18 cellular contexts compared by ENCODE assay signal in genomic region chr19:47390533-47391488, GRCh38. TPM values are rescaled to one million over a fixed set of nuclear protein-coding genes. Genes with fewer than 3 reads are reported as not detected.
DNase-seq lines count a peak whose midpoint lies in the region; ATAC-seq, FAIRE-seq and TF ChIP-seq lines count a peak whose summit lies in the region.
"Had no signal": no experiment of that assay in that cellular context is flagged by ENCODE, and none has a peak within 500 bp of the region (broad histone marks: within the 10 kb centered on the region; RNA-seq: fewer than 3 reads in every experiment).

No MANE protein-coding gene starts in this region.

- no peak overlapping the region for H3K56ac ChIP-seq in H1 (replicated peaks; ENCODE audit: insufficient read length, low read depth, low read length)

- no peak for TF ChIP-seq EP300 in H1 (IDR thresholded peaks at IDR 0.05; ENCODE audit: borderline replicate concordance in 1 of 2, low read depth in 2 of 2, low read length in 2 of 2)

- in situ Hi-C loops in HAP-1 (cut with MboI; ENCODE audit: low sequenced_read_pairs) = loop anchor here (10.0 kb wide), 1 partner anchor 96 kb away; no protein-coding TSS in a partner anchor

- no peaks in the 10 kb centered on the region for H4K20me1 ChIP-seq in H1 (replicated peaks in 1 of 2; ENCODE audit: control insufficient read depth in 1 of 2, insufficient read depth in 2 of 2, low read length in 2 of 2)

- no peaks in the 10 kb centered on the region for H3K23me2 ChIP-seq in H1 (ENCODE audit: low read depth, low read length)

- DNase-seq in NCI-H82 (lab: John Stamatoyannopoulos, UW) = peak; percentile 30
- DNase-seq in NCI-H82 treated with DMSO at 0.1 percent for 48 hours (lab: John Stamatoyannopoulos, UW; ENCODE audit: unreplicated experiment) = no peak
- DNase-seq in NCI-H2171 (lab: John Stamatoyannopoulos, UW) = peak; percentile 33
- no peak for DNase-seq in H1 (ENCODE audit: low read depth in 1 of 2, low spot score in 2 of 2)
- no peak for DNase-seq in spleen
- no peak for DNase-seq in HK-2 (ENCODE audit: unreplicated experiment)
- no peak for DNase-seq in lower lobe of right lung
- no peak for DNase-seq in HAP-1 (ENCODE audit: low spot score in 2 of 2)

- no peak for TF ChIP-seq RAD21 in H1 (IDR thresholded peaks at IDR 0.05 in 1 of 2, conservative IDR thresholded peaks at IDR 0.05 in 1 of 2; ENCODE audit: low read depth in 2 of 2, low read length in 2 of 2)

- CTCF ChIA-PET in H1 (lab: Charles Lee; ENCODE audit: partially characterized antibody) = interaction anchor here (0.8 to 4.1 kb wide), 41 partner anchors 10 to 375 kb away, joined by 3 to 50 read pairs (median 5); partner anchors contain the start of gene DHX34

- H3K79me1 ChIP-seq in H1 (ENCODE audit: low read depth, low read length) = no peaks in the 10 kb centered on the region

- no peak overlapping the region for H3K4me2 ChIP-seq in H1 (ENCODE audit: insufficient read depth in 1 of 2, low read depth in 2 of 2, low read length in 2 of 2)

- TF ChIP-seq POLR2A in H1 (IDR thresholded peaks at IDR 0.05; ENCODE audit: control extremely low read depth in 1 of 2, low read depth in 2 of 2, low read length in 2 of 2) (0 out of 3 replicates have a peak, but pooled peaks of 1 of the 2 experiments have one; percentile 20), spleen (IDR thresholded peaks at IDR 0.05) (no peak)

- peak overlapping the region; percentile 79; the same call in 1 of the 2 replicates for H2BK5ac ChIP-seq in H1 (ENCODE audit: low read depth, low read length)

- peak overlapping the region; percentile 97; the same call in 1 of the 2 replicates for H2BK20ac ChIP-seq in H1 (ENCODE audit: low read length)

- H2BK12ac ChIP-seq in H1 (ENCODE audit: low read depth, low read length) = peak overlapping the region; percentile 91; the same call in 1 of the 2 replicates

- peaks cover 0 to 7% of the 10 kb centered on the region in 2 experiments; a peak in 2 of 4 replicates for H3K9me3 ChIP-seq in H1 (ENCODE audit: insufficient read depth in 2 of 2, low read depth in 1 of 2, low read length in 1 of 2)
- H3K9me3 ChIP-seq in spleen = no peaks in the 10 kb centered on the region
- no peaks in the 10 kb centered on the region for H3K9me3 ChIP-seq in lower lobe of right lung
- H3K9me3 ChIP-seq in HAP-1 = no peaks in the 10 kb centered on the region
- H3K9me3 ChIP-seq: mucosa of descending colon, sigmoid colon had no signal

- peak overlapping the region; percentile 38 for H2BK120ac ChIP-seq in H1 (replicated peaks; ENCODE audit: low read depth, low read length)

- H3K27ac ChIP-seq in H1 (ENCODE audit: low read depth, low read length) (no peak overlapping the region; the same call in 1 of the 2 replicates), spleen (peak overlapping the region in 7 of 8 donors; percentile 33 to 95 (median 89)), lower lobe of right lung (no peak overlapping the region)
- H3K27ac ChIP-seq: foreskin keratinocyte, sigmoid colon had no signal

- H3K27me3 ChIP-seq in H1 (replicated peaks in 1 of 4; ENCODE audit: control insufficient read depth in 3 of 4, extremely low read depth in 1 of 4, insufficient read depth in 3 of 4, low read length in 3 of 4) (no peaks in the 10 kb centered on the region; a peak in 1 of 7 replicates), spleen (replicated peaks in 1 of 7) (peaks cover 0 to 5% (median 0%) of the 10 kb centered on the region in 7 donors), lower lobe of right lung (ENCODE audit: low read depth) (peaks cover 7% of the 10 kb centered on the region), HAP-1 (ENCODE audit: low read depth) (no peaks in the 10 kb centered on the region)
- H3K27me3 ChIP-seq: foreskin keratinocyte had no signal

- H4K5ac ChIP-seq in H1 (ENCODE audit: insufficient read length, low read depth, low read length) = no peak overlapping the region

- no peak overlapping the region for H3K23ac ChIP-seq in H1 (ENCODE audit: insufficient read length)

- H3K9ac ChIP-seq in H1 (replicated peaks in 1 of 4; ENCODE audit: extremely low read depth in 1 of 4, low read depth in 3 of 4, low read length in 3 of 4) = no peak overlapping the region

- no peak for FAIRE-seq in H1 (lab: Jason Lieb, UNC)
- FAIRE-seq: colon, urothelium cell line had no signal

- WGBS in H1 (ENCODE audit: extremely low coverage in 1 of 2, insufficient coverage in 1 of 2, insufficient read length in 1 of 2, insufficient replicate concordance in 2 of 2, low coverage in 1 of 2, low lambda C conversion rate in 2 of 2, missing lambda C conversion rate in 1 of 2), 2 experiments = 85% methylated on average over 20 of the region's 20 CpGs; no CpG with 5 or more reads in 1 of the 2 experiments
- 75 to 83% (median 81%) methylated on average over 20 of the region's 20 CpGs for WGBS in spleen, 5 donors

- no peak overlapping the region; the same call in 1 of the 2 replicates for H3K18ac ChIP-seq in H1 (ENCODE audit: extremely low read depth, low read length)

- no peak overlapping the region for H3K4me3 ChIP-seq in H1 (ENCODE audit: extremely low read depth in 1 of 4, insufficient read depth in 2 of 4, low read depth in 3 of 4, low read length in 4 of 4)
- H3K4me3 ChIP-seq in spleen = peak overlapping the region in 1 of 8 donors; percentile 57
- H3K4me3 ChIP-seq in lower lobe of right lung = no peak overlapping the region
- H3K4me3 ChIP-seq in HAP-1 = no peak overlapping the region
- H3K4me3 ChIP-seq: mucosa of descending colon, sigmoid colon had no signal

- intact Hi-C loops in spleen (cut with DNase I; ENCODE audit: low total_unique reads) = loop anchor here (5.0 kb wide), 1 partner anchor 94 kb away; no protein-coding TSS in a partner anchor
- intact Hi-C loops in lower lobe of right lung (cut with DNase I) = no loop called here

- H3K36me3 ChIP-seq in H1 (ENCODE audit: control insufficient read depth in 2 of 4, insufficient read depth in 4 of 4, low read length in 3 of 4) (no peaks in the 10 kb centered on the region), spleen (no peaks in the 10 kb centered on the region), lower lobe of right lung (no peaks in the 10 kb centered on the region), HAP-1 (replicated peaks) (no peaks in the 10 kb centered on the region)
- H3K36me3 ChIP-seq: sigmoid colon had no signal

- H3K79me2 ChIP-seq in H1 (ENCODE audit: control insufficient read depth in 1 of 2, insufficient read depth in 2 of 2, low read length in 2 of 2) = no peaks in the 10 kb centered on the region

- no peak for ATAC-seq in lower lobe of right lung

- H2AFZ ChIP-seq in H1 (ENCODE audit: low read length) = no peak overlapping the region

- peak overlapping the region; percentile 90 for H2AK5ac ChIP-seq in H1 (ENCODE audit: low read depth, low read length)

- H4K8ac ChIP-seq in H1 (ENCODE audit: extremely low read depth, insufficient read depth, low read length) = no peak overlapping the region

- H3K4me1 ChIP-seq in H1 (replicated peaks in 1 of 4; ENCODE audit: control insufficient read depth in 3 of 4, insufficient read depth in 4 of 4, low read length in 3 of 4) (peaks cover 0 to 3% (median 0%) of the 10 kb centered on the region in 4 experiments; a peak in 4 of 7 replicates), spleen (peaks cover 0 to 45% (median 9%) of the 10 kb centered on the region in 6 donors), lower lobe of right lung (no peaks in the 10 kb centered on the region), HAP-1 (no peaks in the 10 kb centered on the region)
- H3K4me1 ChIP-seq: foreskin keratinocyte had no signal

- POLR2A ChIA-PET in H1 (lab: Charles Lee; ENCODE audit: partially characterized antibody) = interaction anchor here (0.5 to 1.8 kb wide), 17 partner anchors 9 to 220 kb away, joined by 3 to 6 read pairs (median 4); partner anchors contain the start of gene INAFM1

- no peak overlapping the region for H3K14ac ChIP-seq in H1 (ENCODE audit: insufficient read length)

- peak overlapping the region; percentile 48; the same call in 1 of the 2 replicates for H2BK15ac ChIP-seq in H1 (ENCODE audit: low read length)

- H3K4ac ChIP-seq in H1 (replicated peaks; ENCODE audit: insufficient read length, low read depth, low read length) = no peak overlapping the region

- no peak for TF ChIP-seq CTCF in H1 (IDR thresholded peaks at IDR 0.05; ENCODE audit: control extremely low read depth in 1 of 3, insufficient read depth in 1 of 3, low read depth in 1 of 3, low read length in 3 of 3)
- TF ChIP-seq CTCF in spleen (IDR thresholded peaks at IDR 0.05 in 8 of 11, conservative IDR thresholded peaks at IDR 0.05 in 3 of 11) = no peak
- no peak for TF ChIP-seq CTCF in lower lobe of right lung (IDR thresholded peaks at IDR 0.05)

- peak overlapping the region; percentile 93 for H4K91ac ChIP-seq in H1 (replicated peaks; ENCODE audit: insufficient read length, low read length)

RNA-seq across cellular contexts. Expression of gene MEIS3, which starts 28.5 kb away (rescaled TPM):
- 27.4 and 28.2 TPM in 2 replicates for total RNA-seq in H1 (2021; fragmentation: NEBNext Ultra II Directional; extraction: Animal tissue kit (Norgen Biotek cat#: 25700))
- polyA plus RNA-seq in H1 (2011; rRNA removed) = 24.5 and 34.0 TPM in 2 replicates
- polyA plus RNA-seq in H1 (2011; cell fraction: cytosol; rRNA removed) = 25.2 TPM
- polyA plus RNA-seq in H1 (2011; cell fraction: nucleus; rRNA removed) = 40.6 TPM
- 21.5 to 39.7 TPM (median 35.7 TPM) in 4 replicates for polyA plus RNA-seq in H1 (2012, experiment 1 of 2)
- 30.6 TPM for polyA plus RNA-seq in H1 (2012, experiment 2 of 2)
- 36.7 TPM for polyA plus RNA-seq in H1 (2013, experiment 1 of 2)
- polyA plus RNA-seq in H1 (2013, experiment 2 of 2) = 36.5 TPM
- polyA minus RNA-seq in H1 (2011; rRNA and poly(A)+ RNA removed) = 11.1 TPM in 2 replicates
- 12.3 TPM for polyA minus RNA-seq in H1 (2011; cell fraction: cytosol; rRNA and poly(A)+ RNA removed)
- polyA minus RNA-seq in H1 (2011; cell fraction: nucleus; rRNA and poly(A)+ RNA removed) = 11.0 TPM
- 10 to 100 TPM in 1 of 7 donors, 1 to 10 TPM in 6; 4.3 to 10.4 (median 8.1) TPM for total RNA-seq in spleen
- polyA plus RNA-seq in spleen = 1 to 10 TPM; 5.0 to 6.7 (median 6.2) TPM
- 5.3 TPM for total RNA-seq in lower lobe of right lung
- total RNA-seq: activated CD4-positive, alpha-beta T cell treated with anti-CD3 and anti-CD28 coated beads, Interleukin-2, amount 10 ng/mL, durations not matched to agents 7 days and 5 days; activated naive CD4-positive, alpha-beta T cell treated with anti-CD3 and anti-CD28 coated beads for 36 hours; CD4-positive, CD25-positive, alpha-beta regulatory T cell had no signal
- polyA plus RNA-seq: endothelial cell of umbilical vein had no signal

RNA-seq across cellular contexts. Expression of gene DHX34, which starts 41.7 kb away (rescaled TPM):
- total RNA-seq in H1 (2021; fragmentation: NEBNext Ultra II Directional; extraction: Animal tissue kit (Norgen Biotek cat#: 25700)) = 24.1 and 24.3 TPM in 2 replicates
- polyA plus RNA-seq in H1 (2011; rRNA removed) (17.5 and 27.2 TPM in 2 replicates), spleen (10 to 100 TPM in 2 of 3 donors, 1 to 10 TPM in 1; 8.4 to 18.5 (median 13.1) TPM)
- polyA plus RNA-seq in H1 (2011; cell fraction: cytosol; rRNA removed) = 20.5 TPM
- polyA plus RNA-seq in H1 (2011; cell fraction: nucleus; rRNA removed) = 78.3 TPM
- 16.6 to 25.5 TPM (median 22.8 TPM) in 4 replicates for polyA plus RNA-seq in H1 (2012, experiment 1 of 2)
- 14.0 TPM for polyA plus RNA-seq in H1 (2012, experiment 2 of 2)
- 15.8 TPM for polyA plus RNA-seq in H1 (2013, experiment 1 of 2)
- 15.5 TPM for polyA plus RNA-seq in H1 (2013, experiment 2 of 2)
- 14.8 and 17.6 TPM in 2 replicates for polyA minus RNA-seq in H1 (2011; rRNA and poly(A)+ RNA removed)
- polyA minus RNA-seq in H1 (2011; cell fraction: cytosol; rRNA and poly(A)+ RNA removed) = 21.8 TPM
- polyA minus RNA-seq in H1 (2011; cell fraction: nucleus; rRNA and poly(A)+ RNA removed) = 31.7 TPM
- total RNA-seq in spleen (10 to 100 TPM; 19.5 to 34.8 (median 27.0) TPM), lower lobe of right lung (14.5 TPM)

RNA-seq across cellular contexts. Expression of gene C5AR2, which starts 58.8 kb away (rescaled TPM):
- total RNA-seq in H1 (2021; fragmentation: NEBNext Ultra II Directional; extraction: Animal tissue kit (Norgen Biotek cat#: 25700)) = 0.15 TPM in 1 of 2 replicates, not detected in the other
- polyA plus RNA-seq in H1 (2011; rRNA removed) (0.06 and 0.08 TPM in 2 replicates), spleen (1 to 10 TPM; 1.3 to 2.7 (median 1.5) TPM)
- 0.16 TPM for polyA plus RNA-seq in H1 (2011; cell fraction: cytosol; rRNA removed)
- polyA plus RNA-seq in H1 (2011; cell fraction: nucleus; rRNA removed) = 0.46 TPM
- polyA plus RNA-seq in H1 (2012, experiment 1 of 2) = 0.08 to 0.18 TPM in 2 of 4 replicates, not detected in the others
- polyA plus RNA-seq in H1 (2012, experiment 2 of 2) = not detected
- 0.34 TPM for polyA plus RNA-seq in H1 (2013, experiment 1 of 2)
- 0.28 TPM for polyA plus RNA-seq in H1 (2013, experiment 2 of 2)
- 0.03 and 0.12 TPM in 2 replicates for polyA minus RNA-seq in H1 (2011; rRNA and poly(A)+ RNA removed)
- polyA minus RNA-seq in H1 (2011; cell fraction: cytosol; rRNA and poly(A)+ RNA removed) = not detected
- polyA minus RNA-seq in H1 (2011; cell fraction: nucleus; rRNA and poly(A)+ RNA removed) = 1.3 TPM
- total RNA-seq in spleen (10 to 100 TPM; 24.7 to 55.7 (median 28.3) TPM), lower lobe of right lung (6.4 TPM)
- total RNA-seq: A172; activated naive CD4-positive, alpha-beta T cell treated with anti-CD3 and anti-CD28 coated beads for 36 hours; endothelial cell of umbilical vein; foreskin keratinocyte had no signal
- polyA plus RNA-seq: endothelial cell of umbilical vein, foreskin keratinocyte had no signal

Comparison
In these comparisons a context has a peak if more than half of its experiments do, and no peak if none do; other contexts are left out.
1. DNase-seq: peak in NCI-H82 (single experiment) and NCI-H2171 (single experiment); none in NCI-H82 treated with DMSO at 0.1 percent for 48 hours (single experiment), H1 (0 of 2), spleen (single experiment), HK-2 (single experiment), lower lobe of right lung (single experiment) and HAP-1 (0 of 2).
2. H3K27ac ChIP-seq: peak in spleen (7 of 8); none in H1 (single experiment) and lower lobe of right lung (single experiment).